ENCODE assay signal across 9 cellular contexts in genomic region chr7:20754001-20754400, GRCh38. TPM values are rescaled to one million over a fixed set of nuclear protein-coding genes. Genes with fewer than 3 reads are reported as not detected.
"Had no signal": no experiment of that assay in that cellular context is flagged by ENCODE, and none has a peak within 500 bp of the region (broad histone marks: within the 10 kb centered on the region; RNA-seq: fewer than 3 reads in every experiment).

No MANE protein-coding gene starts in this region.

- FAIRE-seq: G401.6, GM12878, GM12891, GM12892, GM18507, GM19239 had no signal

- ATAC-seq: GM12878 had no signal

- H3K4me3 ChIP-seq: GM12878 had no signal

- DNase-seq: GDM1, GF-D8 had no signal

RNA-seq across cellular contexts. Expression of gene SP8, which starts 32.7 kb away (rescaled TPM):
- total RNA-seq: G401, GM12878 had no signal
- polyA plus RNA-seq: GM12878 had no signal
